27 cellular contexts compared by ENCODE assay signal in the genomic region with DNA sequence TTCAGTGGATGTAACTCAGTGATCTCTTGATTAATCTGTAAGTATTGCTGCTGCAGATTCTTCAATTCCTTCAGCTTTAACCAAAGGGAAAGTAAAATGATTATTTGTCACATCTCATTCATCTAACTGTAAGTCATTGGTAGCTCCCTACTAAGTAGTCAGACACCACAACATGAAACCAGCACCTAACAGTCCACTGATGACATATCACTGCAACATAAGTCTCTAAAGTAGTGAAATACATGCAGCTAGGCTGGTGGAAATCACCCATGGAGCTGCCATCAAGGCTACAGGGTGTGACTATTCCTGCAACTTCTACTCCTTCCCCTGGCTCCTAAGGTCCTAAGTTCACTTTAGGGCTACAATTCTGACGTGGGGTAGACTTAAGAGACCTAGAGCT. TPM values are rescaled to one million over a fixed set of nuclear protein-coding genes. Genes with fewer than 3 reads are reported as not detected.
A peak's percentile ranks its signal among the peaks of the same experiment; 100 is the strongest.
DNase-seq lines count a peak whose midpoint lies in the region; ATAC-seq, FAIRE-seq and TF ChIP-seq lines count a peak whose summit lies in the region.
"Had no signal": no experiment of that assay in that cellular context is flagged by ENCODE, and none has a peak within 500 bp of the region (broad histone marks: within the 10 kb centered on the region; RNA-seq: fewer than 3 reads in every experiment).

No MANE protein-coding gene starts in this region.

- H3K36me3 ChIP-seq in bronchial epithelial cell (ENCODE audit: control insufficient read depth, insufficient read depth, low read length) = peaks cover 10% of the 10 kb centered on the region
- H3K36me3 ChIP-seq: BE2C had no signal

- DNase-seq in activated CD8-positive, alpha-beta T cell treated with anti-CD3 and anti-CD28 coated beads for 36 hours = no peak
- DNase-seq in activated CD8-positive, alpha-beta T cell treated with anti-CD3 and anti-CD28 coated beads, Interleukin-2, amount 10 ng/mL, durations not matched to agents 7 days and 5 days = no peak
- DNase-seq in activated naive CD4-positive, alpha-beta T cell treated with Interleukin-2 at 50 U/mL for 16 hours = no peak
- DNase-seq in bronchial epithelial cell (ENCODE audit: low read depth) (no peak), activated gamma-delta T cell (lab: John Stamatoyannopoulos, UW) (no peak)
- DNase-seq: 8988T; ACHN; AML-193; BE2C; CD4-positive, alpha-beta T cell; CD8-positive, alpha-beta memory T cell; DMS 273 treated with DMSO at 0.1 percent for 48 hours; DMS79; EL; GDM1; GOT3; HFFc6 had no signal

- POLR2A ChIA-PET in activated CD8-positive, alpha-beta T cell treated with anti-CD3 and anti-CD28 coated beads for 36 hours (lab: Charles Lee) = interaction anchor here (1.5 kb wide), 1 partner anchor 24 kb away, joined by 3 read pairs; no protein-coding TSS in a partner anchor
- POLR2A ChIA-PET in activated CD8-positive, alpha-beta T cell treated with anti-CD3 and anti-CD28 coated beads, Interleukin-2, amount 10 ng/mL, durations not matched to agents 7 days and 5 days (lab: Charles Lee) = interaction anchor here (0.6 to 1.0 kb wide), 3 partner anchors 45 to 769 kb away, joined by 3 read pairs; a partner anchor contains a TSS

- peak; percentile 34 for ATAC-seq in activated CD8-positive, alpha-beta T cell treated with anti-CD3 and anti-CD28 coated beads for 36 hours
- ATAC-seq in activated CD8-positive, alpha-beta T cell treated with anti-CD3 and anti-CD28 coated beads, Interleukin-2, amount 10 ng/mL, durations not matched to agents 7 days and 5 days = no peak
- peak; percentile 70 for ATAC-seq in activated T-helper 17 cell treated with anti-CD3 and anti-CD28 coated beads, Interleukin-2, amount 50 U/mL, for 72 hours (replicated peaks)
- ATAC-seq in GM21390 (IDR thresholded peaks at IDR 0.05; ENCODE audit: unreplicated experiment) = no peak
- ATAC-seq: A549, GM12878 had no signal

- CTCF ChIA-PET in activated CD8-positive, alpha-beta T cell treated with anti-CD3 and anti-CD28 coated beads for 36 hours (lab: Charles Lee) = interaction anchor here (1.4 kb wide), 1 partner anchor 135 kb away, joined by 4 read pairs; no protein-coding TSS in a partner anchor
- CTCF ChIA-PET in activated CD8-positive, alpha-beta T cell treated with anti-CD3 and anti-CD28 coated beads, Interleukin-2, amount 10 ng/mL, durations not matched to agents 7 days and 5 days (lab: Charles Lee) = no interaction called here

- no peak overlapping the region for H3K27ac Mint-ChIP-seq in activated CD8-positive, alpha-beta T cell treated with anti-CD3 and anti-CD28 coated beads for 36 hours
- no peak overlapping the region for H3K27ac Mint-ChIP-seq in activated CD8-positive, alpha-beta T cell treated with anti-CD3 and anti-CD28 coated beads, Interleukin-2, amount 10 ng/mL, durations not matched to agents 7 days and 5 days
- peak overlapping the region; percentile 30 for H3K27ac Mint-ChIP-seq in activated naive CD4-positive, alpha-beta T cell treated with anti-CD3 and anti-CD28 coated beads, Interleukin-2, amount 50 U/mL, for 24 hours
- H3K27ac Mint-ChIP-seq in activated T-helper 17 cell treated with anti-CD3 and anti-CD28 coated beads, Interleukin-2, amount 50 U/mL, for 72 hours = no peak overlapping the region
- H3K27ac Mint-ChIP-seq: CD14-positive monocyte; CD4-positive, alpha-beta T cell; HFFc6 had no signal

- H3K4me3 Mint-ChIP-seq in activated CD8-positive, alpha-beta T cell treated with anti-CD3 and anti-CD28 coated beads for 36 hours = no peak overlapping the region
- H3K4me3 Mint-ChIP-seq in activated CD8-positive, alpha-beta T cell treated with anti-CD3 and anti-CD28 coated beads, Interleukin-2, amount 10 ng/mL, durations not matched to agents 7 days and 5 days = no peak overlapping the region
- no peak overlapping the region for H3K4me3 Mint-ChIP-seq in activated naive CD4-positive, alpha-beta T cell treated with anti-CD3 and anti-CD28 coated beads, Interleukin-2, amount 50 U/mL, for 24 hours
- H3K4me3 Mint-ChIP-seq in activated T-helper 17 cell treated with anti-CD3 and anti-CD28 coated beads, Interleukin-2, amount 50 U/mL, for 72 hours = no peak overlapping the region
- H3K4me3 Mint-ChIP-seq: CD14-positive monocyte; CD4-positive, alpha-beta T cell; CD8-positive, alpha-beta memory T cell; HFFc6 had no signal

- TF ChIP-seq CTCF in activated CD8-positive, alpha-beta T cell treated with anti-CD3 and anti-CD28 coated beads for 36 hours (IDR thresholded peaks at IDR 0.05) = no peak
- no peak for TF ChIP-seq CTCF in bronchial epithelial cell (IDR thresholded peaks at IDR 0.05; ENCODE audit: insufficient read depth, low read length, severe bottlenecking)

- no peaks in the 10 kb centered on the region for H3K4me1 Mint-ChIP-seq in activated CD8-positive, alpha-beta T cell treated with anti-CD3 and anti-CD28 coated beads for 36 hours (ENCODE audit: low read depth)
- H3K4me1 Mint-ChIP-seq in activated CD8-positive, alpha-beta T cell treated with anti-CD3 and anti-CD28 coated beads, Interleukin-2, amount 10 ng/mL, durations not matched to agents 7 days and 5 days (ENCODE audit: low read depth) = no peaks in the 10 kb centered on the region
- H3K4me1 Mint-ChIP-seq in activated naive CD4-positive, alpha-beta T cell treated with anti-CD3 and anti-CD28 coated beads, Interleukin-2, amount 50 U/mL, for 24 hours = no peaks in the 10 kb centered on the region
- no peaks in the 10 kb centered on the region for H3K4me1 Mint-ChIP-seq in activated T-helper 17 cell treated with anti-CD3 and anti-CD28 coated beads, Interleukin-2, amount 50 U/mL, for 72 hours
- H3K4me1 Mint-ChIP-seq: CD14-positive monocyte; CD8-positive, alpha-beta memory T cell had no signal

- intact Hi-C loops in activated CD8-positive, alpha-beta T cell treated with anti-CD3 and anti-CD28 coated beads for 36 hours (cut with micrococcal nuclease) = no loop called here

- FAIRE-seq in bronchial epithelial cell (lab: Jason Lieb, UNC) = peak; percentile 13
- FAIRE-seq: A549, D721Med, GM12878, GM19239 had no signal

- no peak overlapping the region for H3K4me3 ChIP-seq in bronchial epithelial cell (ENCODE audit: low read depth, low read length)
- H3K4me3 ChIP-seq: A549; BLaER1 treated with 17β-estradiol and CSF1 and Interleukin-3, amounts not matched to agents 10 nM and 100 nM; GM12878; HAP-1 had no signal

- H3K36me3 Mint-ChIP-seq in activated CD8-positive, alpha-beta T cell treated with anti-CD3 and anti-CD28 coated beads for 36 hours (ENCODE audit: low read depth) = peaks cover 32% of the 10 kb centered on the region
- H3K36me3 Mint-ChIP-seq in activated CD8-positive, alpha-beta T cell treated with anti-CD3 and anti-CD28 coated beads, Interleukin-2, amount 10 ng/mL, durations not matched to agents 7 days and 5 days (ENCODE audit: low read depth) = peaks cover 46% of the 10 kb centered on the region
- H3K36me3 Mint-ChIP-seq in activated naive CD4-positive, alpha-beta T cell treated with anti-CD3 and anti-CD28 coated beads, Interleukin-2, amount 50 U/mL, for 24 hours = peaks cover 38% of the 10 kb centered on the region
- peaks cover 92% of the 10 kb centered on the region for H3K36me3 Mint-ChIP-seq in activated T-helper 17 cell treated with anti-CD3 and anti-CD28 coated beads, Interleukin-2, amount 50 U/mL, for 72 hours (ENCODE audit: low read depth)

- H3K9me3 Mint-ChIP-seq in activated CD8-positive, alpha-beta T cell treated with anti-CD3 and anti-CD28 coated beads for 36 hours = peaks cover 6% of the 10 kb centered on the region
- H3K9me3 Mint-ChIP-seq in activated CD8-positive, alpha-beta T cell treated with anti-CD3 and anti-CD28 coated beads, Interleukin-2, amount 10 ng/mL, durations not matched to agents 7 days and 5 days (ENCODE audit: insufficient read depth) = peaks cover 10% of the 10 kb centered on the region
- H3K9me3 Mint-ChIP-seq in activated naive CD4-positive, alpha-beta T cell treated with anti-CD3 and anti-CD28 coated beads, Interleukin-2, amount 50 U/mL, for 24 hours = peaks cover 6% of the 10 kb centered on the region
- peaks cover 5% of the 10 kb centered on the region for H3K9me3 Mint-ChIP-seq in activated T-helper 17 cell treated with anti-CD3 and anti-CD28 coated beads, Interleukin-2, amount 50 U/mL, for 72 hours

- H3K27me3 Mint-ChIP-seq in activated CD8-positive, alpha-beta T cell treated with anti-CD3 and anti-CD28 coated beads for 36 hours = no peaks in the 10 kb centered on the region
- H3K27me3 Mint-ChIP-seq in activated CD8-positive, alpha-beta T cell treated with anti-CD3 and anti-CD28 coated beads, Interleukin-2, amount 10 ng/mL, durations not matched to agents 7 days and 5 days (ENCODE audit: low read depth) = no peaks in the 10 kb centered on the region
- no peaks in the 10 kb centered on the region for H3K27me3 Mint-ChIP-seq in activated naive CD4-positive, alpha-beta T cell treated with anti-CD3 and anti-CD28 coated beads, Interleukin-2, amount 50 U/mL, for 24 hours
- H3K27me3 Mint-ChIP-seq in activated T-helper 17 cell treated with anti-CD3 and anti-CD28 coated beads, Interleukin-2, amount 50 U/mL, for 72 hours = no peaks in the 10 kb centered on the region
- H3K27me3 Mint-ChIP-seq: CD4-positive, alpha-beta T cell; CD8-positive, alpha-beta memory T cell had no signal

- no peaks in the 10 kb centered on the region for H3K27me3 ChIP-seq in bronchial epithelial cell (ENCODE audit: control insufficient read depth, insufficient read depth, low read length)
- H3K27me3 ChIP-seq: BE2C; BLaER1 treated with 17β-estradiol and CSF1 and Interleukin-3, amounts not matched to agents 10 nM and 100 nM had no signal

RNA-seq across cellular contexts. Expression of a gene that starts 21.1 kb away (rescaled TPM):
- 100 to 1,000 TPM; 196 to 199 TPM for total RNA-seq in activated CD8-positive, alpha-beta T cell treated with anti-CD3 and anti-CD28 coated beads for 36 hours
- total RNA-seq in activated CD8-positive, alpha-beta T cell treated with anti-CD3 and anti-CD28 coated beads, Interleukin-2, amount 10 ng/mL, durations not matched to agents 7 days and 5 days = 100 to 1,000 TPM; 280 to 288 TPM
- total RNA-seq in activated T-helper 17 cell treated with anti-CD3 and anti-CD28 coated beads, Interleukin-2, amount 50 U/mL, for 72 hours = 100 to 1,000 TPM; 255 to 289 TPM
- 6.3 and 10.4 TPM in 2 replicates for total RNA-seq in bronchial epithelial cell

Comparison
In these comparisons a context has a peak if more than half of its experiments do, and no peak if none do; other contexts are left out.
1. ATAC-seq: peak in activated CD8-positive, alpha-beta T cell treated with anti-CD3 and anti-CD28 coated beads for 36 hours (single experiment) and activated T-helper 17 cell treated with anti-CD3 and anti-CD28 coated beads, Interleukin-2, amount 50 U/mL, for 72 hours (single experiment); none in activated CD8-positive, alpha-beta T cell treated with anti-CD3 and anti-CD28 coated beads, Interleukin-2, amount 10 ng/mL, durations not matched to agents 7 days and 5 days (single experiment) and GM21390 (single experiment).
2. RNA of a gene that starts 21.1 kb away (total RNA-seq): 255 to 289 TPM in activated T-helper 17 cell treated with anti-CD3 and anti-CD28 coated beads, Interleukin-2, amount 50 U/mL, for 72 hours, 280 to 288 TPM in activated CD8-positive, alpha-beta T cell treated with anti-CD3 and anti-CD28 coated beads, Interleukin-2, amount 10 ng/mL, durations not matched to agents 7 days and 5 days and 196 to 199 TPM in activated CD8-positive, alpha-beta T cell treated with anti-CD3 and anti-CD28 coated beads for 36 hours; 6.3 to 10.4 TPM in bronchial epithelial cell; every median in the first group is over 10 times any median in the second.